ENCODE assay signal across 9 cellular contexts in genomic region chr3:54999159-54999558, GRCh38.
DNase-seq lines count a peak whose midpoint lies in the region; ATAC-seq and TF ChIP-seq lines count a peak whose summit lies in the region.
"Had no signal": no experiment of that assay in that cellular context is flagged by ENCODE, and none has a peak within 500 bp of the region (broad histone marks: within the 10 kb centered on the region; RNA-seq: fewer than 3 reads in every experiment).

No MANE protein-coding gene starts in this region.

- in situ Hi-C loops in HAP-1 (cut with MboI; ENCODE audit: low sequenced_read_pairs) = no loop called here

- no peak for ATAC-seq in GM21381 (IDR thresholded peaks at IDR 0.05; ENCODE audit: unreplicated experiment)
- no peak for ATAC-seq in HG03039 (IDR thresholded peaks at IDR 0.05; ENCODE audit: unreplicated experiment)

- no TSS peak for BruUV-seq in OCI-LY7 (replicated peaks; lab: Mats Ljungman, UMichigan)

- TF ChIP-seq CTCF in OCI-LY7 (conservative IDR thresholded peaks at IDR 0.05; ENCODE audit: low read length) (peak; percentile 68), epithelial cell of esophagus (IDR thresholded peaks at IDR 0.05; ENCODE audit: insufficient read depth, low read depth, low read length, missing control alignments) (peak; percentile 40), progenitor cell of endocrine pancreas (IDR thresholded peaks at IDR 0.05; ENCODE audit: unreplicated experiment) (peak; percentile 43)

- H4K20me1 ChIP-seq in OCI-LY7 (ENCODE audit: insufficient read depth, low read length) = no peaks in the 10 kb centered on the region

- no peaks in the 10 kb centered on the region for H3K27me3 ChIP-seq in HAP-1 (ENCODE audit: low read depth)
- H3K27me3 ChIP-seq: thyroid gland had no signal

- H3K36me3 ChIP-seq in HAP-1 (replicated peaks) (no peaks in the 10 kb centered on the region), OCI-LY7 (ENCODE audit: insufficient read depth, low read length) (no peaks in the 10 kb centered on the region)
- H3K36me3 ChIP-seq: thyroid gland had no signal

- DNase-seq in HAP-1 (ENCODE audit: low spot score in 2 of 2) (peak; percentile 61 to 88), OCI-LY7 (ENCODE audit: low spot score) (peak; percentile 8), epithelial cell of esophagus (ENCODE audit: low read depth) (peak; percentile 60), progenitor cell of endocrine pancreas (ENCODE audit: low spot score, unreplicated experiment) (no peak), NCI-H128 (lab: John Stamatoyannopoulos, UW; ENCODE audit: unreplicated experiment) (no peak), AML-193 (lab: John Stamatoyannopoulos, UW) (no peak)
- DNase-seq: thyroid gland had no signal

- H3K27ac ChIP-seq in OCI-LY7 (ENCODE audit: low read depth, low read length, poor library complexity, severe bottlenecking) = no peak overlapping the region
- H3K27ac ChIP-seq: thyroid gland had no signal

- intact Hi-C loops in OCI-LY7 (cut with micrococcal nuclease; ENCODE audit: unreplicated experiment) = no loop called here

- no peaks in the 10 kb centered on the region for H3K36me3 Mint-ChIP-seq in progenitor cell of endocrine pancreas (ENCODE audit: insufficient read depth)

- H3K9me3 Mint-ChIP-seq in progenitor cell of endocrine pancreas (ENCODE audit: low read depth) = no peaks in the 10 kb centered on the region

- H3K27me3 Mint-ChIP-seq in progenitor cell of endocrine pancreas = peaks cover 3% of the 10 kb centered on the region

- no peak overlapping the region for H3K4me3 ChIP-seq in HAP-1
- H3K4me3 ChIP-seq in OCI-LY7 (ENCODE audit: low read depth, low read length, poor library complexity, severe bottlenecking) = no peak overlapping the region
- no peak overlapping the region for H3K4me3 ChIP-seq in epithelial cell of esophagus (ENCODE audit: low read length)
- H3K4me3 ChIP-seq: thyroid gland had no signal

- H3K4me1 ChIP-seq in HAP-1 (peaks cover 9% of the 10 kb centered on the region), OCI-LY7 (ENCODE audit: insufficient read depth, low read length, poor library complexity, severe bottlenecking) (no peaks in the 10 kb centered on the region)

- H3K9me3 ChIP-seq in HAP-1 (no peaks in the 10 kb centered on the region), OCI-LY7 (ENCODE audit: low read length) (no peaks in the 10 kb centered on the region)
- H3K9me3 ChIP-seq: thyroid gland had no signal

- H3K27ac Mint-ChIP-seq in progenitor cell of endocrine pancreas = no peak overlapping the region

- H3K4me3 Mint-ChIP-seq in progenitor cell of endocrine pancreas (ENCODE audit: low read depth) = no peak overlapping the region

- H3K4me2 ChIP-seq in OCI-LY7 (ENCODE audit: low read length) = no peak overlapping the region

- H3K79me2 ChIP-seq in OCI-LY7 (ENCODE audit: insufficient read depth, low read depth, low read length) = no peaks in the 10 kb centered on the region

- H3K9me2 ChIP-seq in OCI-LY7 (ENCODE audit: insufficient read depth, low read length) = no peaks in the 10 kb centered on the region

- H3K4me1 Mint-ChIP-seq in progenitor cell of endocrine pancreas (ENCODE audit: low read depth) = peaks cover 6% of the 10 kb centered on the region

- H2AFZ ChIP-seq in OCI-LY7 (ENCODE audit: low read length) = no peak overlapping the region

- CTCF ChIA-PET in OCI-LY7 (lab: Charles Lee; ENCODE audit: unreplicated experiment) = no interaction called here

- POLR2A ChIA-PET in OCI-LY7 (lab: Charles Lee) = no interaction called here

Comparison
In these comparisons a context has a peak if more than half of its experiments do, and no peak if none do; other contexts are left out.
1. DNase-seq: peak in HAP-1 (2 of 2), OCI-LY7 (single experiment) and epithelial cell of esophagus (single experiment); none in progenitor cell of endocrine pancreas (single experiment), NCI-H128 (single experiment) and AML-193 (0 of 2).
2. Peak in every context shown above with its lines, with median percentiles within 50 percentile points of each other: CTCF ChIP-seq.